In the genomic region with DNA sequence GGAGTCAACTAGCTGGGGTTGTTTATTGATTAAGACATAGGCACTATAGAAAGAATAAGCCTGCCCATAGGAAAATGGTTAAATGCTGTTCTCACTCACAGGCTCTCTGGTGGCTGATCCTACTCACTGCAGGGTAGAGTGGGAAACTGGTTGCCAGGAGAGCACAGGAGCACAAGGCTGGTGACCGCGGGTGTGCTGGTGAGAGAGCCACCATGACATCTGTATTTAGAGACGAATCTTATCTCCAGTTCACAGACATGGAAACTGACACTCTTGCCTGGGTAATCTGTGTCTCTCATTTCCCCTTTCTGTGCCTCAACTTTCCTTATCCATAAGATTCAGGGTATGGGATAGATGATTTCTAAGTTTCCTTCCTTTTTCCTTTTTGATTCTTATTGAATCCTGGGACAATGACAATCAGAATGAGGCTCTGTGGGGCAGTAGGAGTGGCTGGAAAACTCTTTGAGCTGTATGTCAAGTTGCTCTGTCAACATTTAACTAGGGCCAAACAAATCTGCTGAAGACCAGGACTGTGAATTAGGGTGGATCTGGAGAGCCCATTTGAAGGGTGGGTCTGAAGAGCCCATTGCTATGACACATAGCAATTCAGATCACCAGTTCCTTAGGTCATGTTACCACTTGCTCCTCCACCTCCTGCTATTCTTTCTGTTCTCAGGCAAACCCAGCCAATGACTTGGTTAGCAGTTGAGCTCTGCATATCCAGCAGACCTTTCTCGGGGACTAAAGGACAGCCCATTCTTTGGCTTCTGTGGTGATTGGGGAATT, we compare ENCODE assay signal across 11 cellular contexts.
DNase-seq lines count a peak whose midpoint lies in the region; ATAC-seq and TF ChIP-seq lines count a peak whose summit lies in the region.
"Had no signal": no experiment of that assay in that cellular context is flagged by ENCODE, and none has a peak within 500 bp of the region (broad histone marks: within the 10 kb centered on the region; RNA-seq: fewer than 3 reads in every experiment).

No MANE protein-coding gene starts in this region.

- no peaks in the 10 kb centered on the region for H3K27me3 Mint-ChIP-seq in WTC11 (ENCODE audit: low read depth)

- H3K27ac Mint-ChIP-seq in WTC11 = no peak overlapping the region

- no peak overlapping the region for H3K4me3 ChIP-seq in SJCRH30
- H3K4me3 ChIP-seq: adrenal gland had no signal

- H3K4me1 ChIP-seq in SJCRH30 = peaks cover under 1% of the 10 kb centered on the region

- no peak overlapping the region for H3K27ac ChIP-seq in SJCRH30

- POLR2A ChIA-PET in WTC11 (lab: Charles Lee) = no interaction called here

- CTCF ChIA-PET in WTC11 (lab: Charles Lee) = interaction anchor here (0.8 kb wide), 1 partner anchor 12 kb away, joined by 3 read pairs; no protein-coding TSS in a partner anchor

- no peak for TF ChIP-seq EP300 in Ishikawa (IDR thresholded peaks at IDR 0.05; ENCODE audit: borderline replicate concordance)

- H3K4me3 Mint-ChIP-seq in WTC11 = no peak overlapping the region

- TF ChIP-seq CTCF in WTC11 (IDR thresholded peaks at IDR 0.05) = no peak

- H3K36me3 Mint-ChIP-seq in WTC11 = peaks cover 13% of the 10 kb centered on the region

- DNase-seq in D341Med (ENCODE audit: low spot score) = peak; percentile 43
- DNase-seq in WTC11 (ENCODE audit: low spot score) = peak; percentile 26
- DNase-seq in left colon = no peak
- DNase-seq in left lobe of liver (ENCODE audit: low spot score) = no peak
- no peak for DNase-seq in SJCRH30
- DNase-seq in midbrain (lab: John Stamatoyannopoulos, UW) = no peak
- DNase-seq: DMS79, T-helper 9 cell had no signal

- H3K27me3 ChIP-seq in SJCRH30 = no peaks in the 10 kb centered on the region
- H3K27me3 ChIP-seq: adrenal gland had no signal

- ATAC-seq in WTC11 (peak; percentile 100), left colon (peak; percentile 93), left lobe of liver (no peak), HG03045 (IDR thresholded peaks at IDR 0.05; ENCODE audit: unreplicated experiment) (no peak)

- no peaks in the 10 kb centered on the region for H3K36me3 ChIP-seq in SJCRH30
- H3K36me3 ChIP-seq: adrenal gland had no signal

- H3K4me1 Mint-ChIP-seq in WTC11 = peaks cover 17% of the 10 kb centered on the region

- intact Hi-C loops in left colon (cut with DNase I, micrococcal nuclease) = no loop called here

- peak; percentile 53 for TF ChIP-seq RAD21 in Ishikawa (IDR thresholded peaks at IDR 0.05; ENCODE audit: low read depth)

- peaks cover 17% of the 10 kb centered on the region for H3K9me3 Mint-ChIP-seq in WTC11

- H3K9me3 ChIP-seq in SJCRH30 (replicated peaks) = no peaks in the 10 kb centered on the region
- H3K9me3 ChIP-seq: adrenal gland had no signal

TF ChIP-seq in Ishikawa, 13 proteins besides CTCF, POLR2A, EP300 and RAD21:
- TF ChIP-seq EGR1 (IDR thresholded peaks at IDR 0.05) (no peak), NFIC (IDR thresholded peaks at IDR 0.05) (no peak), ZBTB7A (IDR thresholded peaks at IDR 0.05; ENCODE audit: low read depth) (no peak), TEAD4 (IDR thresholded peaks at IDR 0.05) (no peak), CEBPB (IDR thresholded peaks at IDR 0.05) (no peak), FOXM1 (IDR thresholded peaks at IDR 0.05; ENCODE audit: borderline replicate concordance, low read depth) (no peak), MAX (IDR thresholded peaks at IDR 0.05) (no peak), TAF1 (IDR thresholded peaks at IDR 0.05; ENCODE audit: low read depth) (no peak), USF1 (IDR thresholded peaks at IDR 0.05) (no peak), CREB1 (IDR thresholded peaks at IDR 0.05; ENCODE audit: low read depth) (no peak), YY1 (IDR thresholded peaks at IDR 0.05; ENCODE audit: low read depth) (no peak), TCF12 (IDR thresholded peaks at IDR 0.05; ENCODE audit: low read depth) (no peak)
- TF ChIP-seq, protein P1, sequence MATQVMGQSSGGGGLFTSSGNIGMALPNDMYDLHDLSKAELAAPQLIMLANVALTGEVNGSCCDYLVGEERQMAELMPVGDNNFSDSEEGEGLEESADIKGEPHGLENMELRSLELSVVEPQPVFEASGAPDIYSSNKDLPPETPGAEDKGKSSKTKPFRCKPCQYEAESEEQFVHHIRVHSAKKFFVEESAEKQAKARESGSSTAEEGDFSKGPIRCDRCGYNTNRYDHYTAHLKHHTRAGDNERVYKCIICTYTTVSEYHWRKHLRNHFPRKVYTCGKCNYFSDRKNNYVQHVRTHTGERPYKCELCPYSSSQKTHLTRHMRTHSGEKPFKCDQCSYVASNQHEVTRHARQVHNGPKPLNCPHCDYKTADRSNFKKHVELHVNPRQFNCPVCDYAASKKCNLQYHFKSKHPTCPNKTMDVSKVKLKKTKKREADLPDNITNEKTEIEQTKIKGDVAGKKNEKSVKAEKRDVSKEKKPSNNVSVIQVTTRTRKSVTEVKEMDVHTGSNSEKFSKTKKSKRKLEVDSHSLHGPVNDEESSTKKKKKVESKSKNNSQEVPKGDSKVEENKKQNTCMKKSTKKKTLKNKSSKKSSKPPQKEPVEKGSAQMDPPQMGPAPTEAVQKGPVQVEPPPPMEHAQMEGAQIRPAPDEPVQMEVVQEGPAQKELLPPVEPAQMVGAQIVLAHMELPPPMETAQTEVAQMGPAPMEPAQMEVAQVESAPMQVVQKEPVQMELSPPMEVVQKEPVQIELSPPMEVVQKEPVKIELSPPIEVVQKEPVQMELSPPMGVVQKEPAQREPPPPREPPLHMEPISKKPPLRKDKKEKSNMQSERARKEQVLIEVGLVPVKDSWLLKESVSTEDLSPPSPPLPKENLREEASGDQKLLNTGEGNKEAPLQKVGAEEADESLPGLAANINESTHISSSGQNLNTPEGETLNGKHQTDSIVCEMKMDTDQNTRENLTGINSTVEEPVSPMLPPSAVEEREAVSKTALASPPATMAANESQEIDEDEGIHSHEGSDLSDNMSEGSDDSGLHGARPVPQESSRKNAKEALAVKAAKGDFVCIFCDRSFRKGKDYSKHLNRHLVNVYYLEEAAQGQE (IDR thresholded peaks at IDR 0.05; ENCODE audit: low read depth) = no peak
TF ChIP-seq in Ishikawa: peak in this region for 0.

TF ChIP-seq in WTC11, 78 proteins besides CTCF, POLR2A, EP300 and RAD21:
- TF ChIP-seq ZNF671 (CRISPR knock-in tag; IDR thresholded peaks at IDR 0.05) (no peak), PREB (CRISPR knock-in tag; IDR thresholded peaks at IDR 0.05; ENCODE audit: borderline replicate concordance) (no peak), CDX4 (CRISPR knock-in tag; IDR thresholded peaks at IDR 0.05; ENCODE audit: borderline replicate concordance) (no peak), PRRX2 (CRISPR knock-in tag; IDR thresholded peaks at IDR 0.05) (no peak), TP53 (CRISPR knock-in tag; IDR thresholded peaks at IDR 0.05) (no peak)
- TF ChIP-seq, protein P2, sequence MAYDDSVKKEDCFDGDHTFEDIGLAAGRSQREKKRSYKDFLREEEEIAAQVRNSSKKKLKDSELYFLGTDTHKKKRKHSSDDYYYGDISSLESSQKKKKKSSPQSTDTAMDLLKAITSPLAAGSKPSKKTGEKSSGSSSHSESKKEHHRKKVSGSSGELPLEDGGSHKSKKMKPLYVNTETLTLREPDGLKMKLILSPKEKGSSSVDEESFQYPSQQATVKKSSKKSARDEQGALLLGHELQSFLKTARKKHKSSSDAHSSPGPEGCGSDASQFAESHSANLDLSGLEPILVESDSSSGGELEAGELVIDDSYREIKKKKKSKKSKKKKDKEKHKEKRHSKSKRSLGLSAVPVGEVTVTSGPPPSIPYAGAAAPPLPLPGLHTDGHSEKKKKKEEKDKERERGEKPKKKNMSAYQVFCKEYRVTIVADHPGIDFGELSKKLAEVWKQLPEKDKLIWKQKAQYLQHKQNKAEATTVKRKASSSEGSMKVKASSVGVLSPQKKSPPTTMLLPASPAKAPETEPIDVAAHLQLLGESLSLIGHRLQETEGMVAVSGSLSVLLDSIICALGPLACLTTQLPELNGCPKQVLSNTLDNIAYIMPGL (CRISPR knock-in tag; IDR thresholded peaks at IDR 0.05) = no peak
- TF ChIP-seq, protein P3, sequence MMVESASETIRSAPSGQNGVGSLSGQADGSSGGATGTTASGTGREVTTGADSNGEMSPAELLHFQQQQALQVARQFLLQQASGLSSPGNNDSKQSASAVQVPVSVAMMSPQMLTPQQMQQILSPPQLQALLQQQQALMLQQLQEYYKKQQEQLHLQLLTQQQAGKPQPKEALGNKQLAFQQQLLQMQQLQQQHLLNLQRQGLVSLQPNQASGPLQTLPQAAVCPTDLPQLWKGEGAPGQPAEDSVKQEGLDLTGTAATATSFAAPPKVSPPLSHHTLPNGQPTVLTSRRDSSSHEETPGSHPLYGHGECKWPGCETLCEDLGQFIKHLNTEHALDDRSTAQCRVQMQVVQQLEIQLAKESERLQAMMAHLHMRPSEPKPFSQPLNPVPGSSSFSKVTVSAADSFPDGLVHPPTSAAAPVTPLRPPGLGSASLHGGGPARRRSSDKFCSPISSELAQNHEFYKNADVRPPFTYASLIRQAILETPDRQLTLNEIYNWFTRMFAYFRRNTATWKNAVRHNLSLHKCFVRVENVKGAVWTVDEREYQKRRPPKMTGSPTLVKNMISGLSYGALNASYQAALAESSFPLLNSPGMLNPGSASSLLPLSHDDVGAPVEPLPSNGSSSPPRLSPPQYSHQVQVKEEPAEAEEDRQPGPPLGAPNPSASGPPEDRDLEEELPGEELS (CRISPR knock-in tag; IDR thresholded peaks at IDR 0.05) = no peak
- TF ChIP-seq, protein P4, sequence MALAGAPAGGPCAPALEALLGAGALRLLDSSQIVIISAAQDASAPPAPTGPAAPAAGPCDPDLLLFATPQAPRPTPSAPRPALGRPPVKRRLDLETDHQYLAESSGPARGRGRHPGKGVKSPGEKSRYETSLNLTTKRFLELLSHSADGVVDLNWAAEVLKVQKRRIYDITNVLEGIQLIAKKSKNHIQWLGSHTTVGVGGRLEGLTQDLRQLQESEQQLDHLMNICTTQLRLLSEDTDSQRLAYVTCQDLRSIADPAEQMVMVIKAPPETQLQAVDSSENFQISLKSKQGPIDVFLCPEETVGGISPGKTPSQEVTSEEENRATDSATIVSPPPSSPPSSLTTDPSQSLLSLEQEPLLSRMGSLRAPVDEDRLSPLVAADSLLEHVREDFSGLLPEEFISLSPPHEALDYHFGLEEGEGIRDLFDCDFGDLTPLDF (CRISPR knock-in tag; IDR thresholded peaks at IDR 0.05) = no peak

Comparison
In these comparisons a context has a peak if more than half of its experiments do, and no peak if none do; other contexts are left out.
1. DNase-seq: peak in D341Med (single experiment) and WTC11 (single experiment); none in left colon (0 of 2), left lobe of liver (single experiment), SJCRH30 (0 of 2) and midbrain (single experiment).
2. ATAC-seq: peak in WTC11 (single experiment) and left colon (single experiment); none in left lobe of liver (single experiment) and HG03045 (single experiment).